Comparison of ENCODE assay signal across 8 cellular contexts in genomic region chr16:1492082-1492922, GRCh38. TPM values are rescaled to one million over a fixed set of nuclear protein-coding genes. Genes with fewer than 3 reads are reported as not detected.
DNase-seq lines count a peak whose midpoint lies in the region; TF ChIP-seq lines count a peak whose summit lies in the region.

No MANE protein-coding gene starts in this region.

- peak overlapping the region; percentile 90 to 91 for H3K27ac ChIP-seq in breast epithelium
- H3K27ac ChIP-seq in mesodermal cell (ENCODE audit: low read depth, low read length, severe bottlenecking), result peak overlapping the region; percentile 86
- peak overlapping the region; percentile 74 to 90 for H3K27ac ChIP-seq in uterus

- TF ChIP-seq POLR2A in breast epithelium (IDR thresholded peaks at IDR 0.05) (no peak), uterus (IDR thresholded peaks at IDR 0.05) (no peak)

- H3K9me3 Mint-ChIP-seq in activated naive CD4-positive, alpha-beta T cell treated with anti-CD3 and anti-CD28 coated beads, Interleukin-2, amount 50 U/mL, for 24 hours, result no peaks in the 10 kb centered on the region

- H3K36me3 Mint-ChIP-seq in activated naive CD4-positive, alpha-beta T cell treated with anti-CD3 and anti-CD28 coated beads, Interleukin-2, amount 50 U/mL, for 24 hours, result peaks cover 4% of the 10 kb centered on the region

- peak overlapping the region; percentile 76 to 95 (median 88) for H3K4me3 ChIP-seq in breast epithelium
- H3K4me3 ChIP-seq in mesodermal cell (ENCODE audit: extremely low read depth, insufficient read depth, low read length, poor library complexity, severe bottlenecking), result peak overlapping the region; percentile 76
- H3K4me3 ChIP-seq in uterus, result peak overlapping the region; percentile 64 to 65

- no peak for TF ChIP-seq CTCF in breast epithelium (IDR thresholded peaks at IDR 0.05)
- TF ChIP-seq CTCF in uterus (IDR thresholded peaks at IDR 0.05), result no peak

- H3K27ac Mint-ChIP-seq in activated naive CD4-positive, alpha-beta T cell treated with anti-CD3 and anti-CD28 coated beads, Interleukin-2, amount 50 U/mL, for 24 hours, result peak overlapping the region; percentile 100

- peaks cover 10% of the 10 kb centered on the region for H3K4me1 Mint-ChIP-seq in activated naive CD4-positive, alpha-beta T cell treated with anti-CD3 and anti-CD28 coated beads, Interleukin-2, amount 50 U/mL, for 24 hours

- H3K36me3 ChIP-seq in breast epithelium, result peaks cover 6% of the 10 kb centered on the region
- H3K36me3 ChIP-seq in mesodermal cell (ENCODE audit: control insufficient read depth, insufficient read depth, low read length), result peaks cover 24% of the 10 kb centered on the region
- H3K36me3 ChIP-seq in uterus, result no peaks in the 10 kb centered on the region

- H3K27me3 ChIP-seq in breast epithelium (no peaks in the 10 kb centered on the region), uterus (no peaks in the 10 kb centered on the region)

- H3K9me3 ChIP-seq in breast epithelium, result no peaks in the 10 kb centered on the region
- no peaks in the 10 kb centered on the region for H3K9me3 ChIP-seq in mesodermal cell (ENCODE audit: control insufficient read depth, low read length)
- no peaks in the 10 kb centered on the region for H3K9me3 ChIP-seq in uterus

- no peaks in the 10 kb centered on the region for H3K27me3 Mint-ChIP-seq in activated naive CD4-positive, alpha-beta T cell treated with anti-CD3 and anti-CD28 coated beads, Interleukin-2, amount 50 U/mL, for 24 hours

- intact Hi-C loops in breast epithelium (cut with DNase I; ENCODE audit: low total_unique reads), result no loop called here
- intact Hi-C loops in uterus (cut with DNase I; ENCODE audit: low total_unique reads), result no loop called here

- 94 to 95% methylated on average over 21 to 22 of the region's 23 CpGs for WGBS in mesodermal cell (ENCODE audit: insufficient coverage in 2 of 2), 2 experiments

- peak overlapping the region; percentile 97 for H3K4me3 Mint-ChIP-seq in activated naive CD4-positive, alpha-beta T cell treated with anti-CD3 and anti-CD28 coated beads, Interleukin-2, amount 50 U/mL, for 24 hours

- DNase-seq in activated naive CD4-positive, alpha-beta T cell (lab: John Stamatoyannopoulos, UW), result no peak
- no peak for DNase-seq in breast epithelium (ENCODE audit: low spot score in 2 of 2)
- DNase-seq in uterus, result no peak
- no peak for DNase-seq in ureter (ENCODE audit: low spot score)
- DNase-seq in NCI-H748 treated with DMSO at 0.1 percent for 48 hours (lab: John Stamatoyannopoulos, UW), result no peak
- DNase-seq in NCI-H226, result no peak

- peaks cover 6 to 12% of the 10 kb centered on the region in 2 donors for H3K4me1 ChIP-seq in breast epithelium
- peaks cover 8% of the 10 kb centered on the region for H3K4me1 ChIP-seq in mesodermal cell (ENCODE audit: control insufficient read depth, insufficient read depth, low read length, poor library complexity, severe bottlenecking)
- H3K4me1 ChIP-seq in uterus, result peaks cover 0 to 6% of the 10 kb centered on the region in 2 donors

RNA-seq across cellular contexts. Expression of gene TELO2, which starts 0.9 kb away (rescaled TPM):
- total RNA-seq in breast epithelium, result 10 to 100 TPM; 15.2 to 27.5 (median 23.9) TPM
- polyA plus RNA-seq in mesodermal cell (2013, experiment 1 of 2), result 34.4 TPM
- polyA plus RNA-seq in mesodermal cell (2013, experiment 2 of 2), result 23.8 TPM
- 10 to 100 TPM in 3 of 4 donors, 1 to 10 TPM in 1; 4.9 to 59.1 (median 39.0) TPM for total RNA-seq in uterus
- total RNA-seq in ureter, result 58.7 TPM

RNA-seq across cellular contexts. Expression of gene PTX4, which starts 3.6 kb away (rescaled TPM):
- not detected for total RNA-seq in breast epithelium
- polyA plus RNA-seq in mesodermal cell (2013, experiment 1 of 2), result not detected
- polyA plus RNA-seq in mesodermal cell (2013, experiment 2 of 2), result not detected
- total RNA-seq in uterus, result under 1 TPM in 2 of 4 donors, not detected in 2; 0.28 to 0.52 TPM
- total RNA-seq in ureter, result 0.34 TPM

RNA-seq across cellular contexts. Expression of gene CLCN7, which starts 17.5 kb away (rescaled TPM):
- total RNA-seq in breast epithelium (10 to 100 TPM; 52.2 to 72.3 (median 71.4) TPM), uterus (100 to 1,000 TPM in 1 of 4 donors, 10 to 100 TPM in 3; 21.5 to 145 (median 57.2) TPM), ureter (77.5 TPM)
- 46.9 TPM for polyA plus RNA-seq in mesodermal cell (2013, experiment 1 of 2)
- 34.1 TPM for polyA plus RNA-seq in mesodermal cell (2013, experiment 2 of 2)

RNA-seq across cellular contexts. Expression of gene TMEM204, which starts 41.2 kb away (rescaled TPM):
- total RNA-seq in breast epithelium (10 to 100 TPM; 27.8 to 37.0 (median 34.1) TPM), uterus (10 to 100 TPM; 24.8 to 45.3 (median 39.3) TPM), ureter (32.8 TPM)
- 16.4 TPM for polyA plus RNA-seq in mesodermal cell (2013, experiment 1 of 2)
- polyA plus RNA-seq in mesodermal cell (2013, experiment 2 of 2), result 10.3 TPM

RNA-seq across cellular contexts. Expression of gene CCDC154, which starts 47.9 kb away (rescaled TPM):
- total RNA-seq in breast epithelium (1 to 10 TPM in 1 of 3 donors, under 1 TPM in 2; 0.48 to 1.2 (median 0.98) TPM), uterus (1 to 10 TPM in 1 of 4 donors, under 1 TPM in 2, not detected in 1; 0.48 to 5.3 (median 0.51) TPM), ureter (2.0 TPM)
- 0.77 TPM for polyA plus RNA-seq in mesodermal cell (2013, experiment 1 of 2)
- 0.81 TPM for polyA plus RNA-seq in mesodermal cell (2013, experiment 2 of 2)
